Comparison of ENCODE assay signal across 31 cellular contexts in the genomic region with DNA sequence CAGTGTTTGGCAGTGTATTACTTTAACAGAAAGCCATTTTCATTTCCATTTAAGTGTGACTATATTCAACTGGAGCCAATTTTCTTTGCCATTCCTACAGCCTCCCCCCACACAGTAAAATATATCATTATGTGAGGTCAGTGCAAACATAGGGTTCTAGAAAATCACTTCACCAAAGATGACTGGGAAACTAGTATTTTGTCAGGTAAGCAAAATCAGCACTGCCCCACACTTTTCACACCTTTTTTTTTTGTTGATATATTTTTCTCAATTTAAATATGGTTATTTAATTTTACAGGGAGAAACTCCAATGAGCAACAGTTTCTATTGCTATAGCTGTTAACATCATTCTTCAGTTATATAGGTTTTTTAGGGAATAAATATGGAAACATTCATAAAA. TPM values are rescaled to one million over a fixed set of nuclear protein-coding genes. Genes with fewer than 3 reads are reported as not detected.
"Had no signal": no experiment of that assay in that cellular context is flagged by ENCODE, and none has a peak within 500 bp of the region (broad histone marks: within the 10 kb centered on the region; RNA-seq: fewer than 3 reads in every experiment).

No MANE protein-coding gene starts in this region.

- H3K27ac ChIP-seq: neural progenitor cell, ovary, parathyroid adenoma, psoas muscle, skin epidermis, spleen, suprapubic skin, testis, tibial nerve, upper lobe of left lung, vagina had no signal

- H2AFZ ChIP-seq: neural progenitor cell, parathyroid adenoma had no signal

- H3K36me3 ChIP-seq: neural progenitor cell, ovary, vagina had no signal

- H3K9me3 ChIP-seq: ovary, psoas muscle, spleen, suprapubic skin, testis, tibial nerve, upper lobe of left lung, vagina had no signal

- DNase-seq: naive B cell; naive thymus-derived CD8-positive, alpha-beta T cell; occipital lobe; ovary; posterior cingulate gyrus; psoas muscle; right cardiac atrium; spleen; stimulated activated CD4-positive, alpha-beta T cell treated with anti-CD3 and anti-CD28 coated beads, Interleukin-12 subunit alpha, Interleukin-12 subunit beta, amount 100 ng/mL, for 4 hours; stimulated activated CD4-positive, alpha-beta T cell treated with anti-CD3 and anti-CD28 coated beads, Interleukin-1b, Interleukin-23, amount 100 ng/mL, for 48 hours; stimulated activated CD4-positive, alpha-beta T cell treated with anti-CD3 and anti-CD28 coated beads, Interleukin-4, amount 100 ng/mL, for 1 hour; stimulated activated CD4-positive, alpha-beta T cell treated with anti-CD3 and anti-CD28 coated beads, Interleukin-4, amount 100 ng/mL, for 4 hours; stimulated activated CD8-positive, alpha-beta memory T cell treated with anti-CD3 and anti-CD28 coated beads, Interleukin-4, amount 100 ng/mL, for 48 hours; stimulated activated naive CD4-positive, alpha-beta T cell; stimulated activated naive CD8-positive, alpha-beta T cell treated with anti-CD3 and anti-CD28 coated beads, Interleukin-15, amount 100 ng/mL, for 72 hours; stimulated activated naive CD8-positive, alpha-beta T cell treated with anti-CD3 and anti-CD28 coated beads, Interleukin-15, Interleukin-2, amounts not matched to agents 100 U/mL and 50 U/mL, for 24 hours; substantia nigra; testis; upper lobe of left lung had no signal

- H3K4me3 ChIP-seq: neural progenitor cell, ovary, psoas muscle, skin epidermis, smooth muscle cell, spleen, suprapubic skin, testis, tibial nerve, upper lobe of left lung, vagina had no signal

- H3K27me3 ChIP-seq: neural progenitor cell, ovary, spleen, suprapubic skin, testis, tibial nerve, upper lobe of left lung, vagina had no signal

- FAIRE-seq: urothelium cell line had no signal

- H3K9ac ChIP-seq: neural progenitor cell, parathyroid adenoma had no signal

- H3K4me1 ChIP-seq: parathyroid adenoma, spleen, suprapubic skin, testis, vagina had no signal

- ATAC-seq: naive thymus-derived CD8-positive, alpha-beta T cell; natural killer cell treated with Interleukin-12 subunit alpha and Interleukin-12 subunit beta and Interleukin-15 and Interleukin-18, amount 100 ng/mL, for 72 hours; right cardiac atrium; sciatic nerve; stimulated activated memory B cell treated with anti-CD40 and anti-IgM and Interleukin-4, amounts not matched to agents 10 μg/mL and 1 μg/mL and 100 μg/mL, for 72 hours; stimulated activated naive CD8-positive, alpha-beta T cell treated with anti-CD3 and anti-CD28 coated beads, Interleukin-15, amount 100 ng/mL, for 72 hours; stimulated activated naive CD8-positive, alpha-beta T cell treated with anti-CD3 and anti-CD28 coated beads, Interleukin-15, Interleukin-2, amounts not matched to agents 100 U/mL and 50 U/mL, for 24 hours had no signal

- H3K4me2 ChIP-seq: neural progenitor cell, smooth muscle cell had no signal

- H3K79me2 ChIP-seq: parathyroid adenoma had no signal

RNA-seq across cellular contexts. Expression of a gene that starts 29.7 kb away (rescaled TPM):
- total RNA-seq: naive thymus-derived CD8-positive, alpha-beta T cell; natural killer cell treated with Interleukin-12 subunit alpha and Interleukin-12 subunit beta and Interleukin-15 and Interleukin-18, amount 100 ng/mL, for 72 hours; occipital lobe; osteoblast; right cardiac atrium; sciatic nerve; smooth muscle cell; spleen; testis; tibial nerve; vagina had no signal
- polyA plus RNA-seq: naive thymus-derived CD8-positive, alpha-beta T cell; ovary; smooth muscle cell; spleen had no signal
